In the genomic region with DNA sequence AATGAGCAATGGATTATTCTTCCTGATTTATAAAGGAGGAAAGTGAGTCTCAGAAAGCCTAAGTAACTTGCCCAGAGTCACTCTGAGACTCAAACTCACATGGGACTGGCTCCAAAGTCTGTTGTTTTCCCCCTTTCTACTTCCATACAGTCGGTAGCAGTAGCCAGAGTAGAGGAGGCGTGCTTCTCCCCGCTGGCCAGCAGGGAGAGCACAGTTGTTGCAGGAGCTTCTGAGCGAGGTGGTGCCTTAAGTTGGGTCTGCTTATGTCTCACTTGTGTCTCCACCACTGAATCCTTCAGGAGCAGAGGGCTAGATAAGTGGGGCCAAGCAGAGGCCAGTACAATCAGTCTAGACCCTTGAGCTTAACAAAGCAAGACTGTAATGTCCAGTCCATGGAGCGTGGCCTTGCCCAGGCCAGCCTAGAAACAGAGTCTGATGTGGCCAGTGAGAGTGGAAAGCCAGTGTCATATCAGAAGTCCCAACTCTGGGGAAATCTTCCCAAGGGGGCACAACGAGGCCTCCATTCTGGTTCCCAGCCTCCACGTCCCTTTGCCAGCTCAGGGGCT, we compare ENCODE assay signal across 10 cellular contexts.
DNase-seq lines count a peak whose midpoint lies in the region; ATAC-seq and TF ChIP-seq lines count a peak whose summit lies in the region.
"Had no signal": no experiment of that assay in that cellular context is flagged by ENCODE, and none has a peak within 500 bp of the region (broad histone marks: within the 10 kb centered on the region; RNA-seq: fewer than 3 reads in every experiment).

No MANE protein-coding gene starts in this region.

- peak; percentile 26 for TF ChIP-seq CTCF in activated CD8-positive, alpha-beta T cell treated with anti-CD3 and anti-CD28 coated beads for 36 hours (IDR thresholded peaks at IDR 0.05)
- TF ChIP-seq CTCF in foreskin keratinocyte (conservative IDR thresholded peaks at IDR 0.05) = peak; percentile 39
- peak; percentile 32 to 39 for TF ChIP-seq CTCF in tibial artery (IDR thresholded peaks at IDR 0.05)

- H3K4me1 Mint-ChIP-seq in activated CD8-positive, alpha-beta T cell treated with anti-CD3 and anti-CD28 coated beads for 36 hours (ENCODE audit: low read depth) = no peaks in the 10 kb centered on the region
- no peaks in the 10 kb centered on the region for H3K4me1 Mint-ChIP-seq in activated CD8-positive, alpha-beta T cell treated with anti-CD3 and anti-CD28 coated beads, Interleukin-2, amount 10 ng/mL, durations not matched to agents 7 days and 5 days (ENCODE audit: low read depth)

- H3K27ac Mint-ChIP-seq in activated CD8-positive, alpha-beta T cell treated with anti-CD3 and anti-CD28 coated beads for 36 hours = no peak overlapping the region
- no peak overlapping the region for H3K27ac Mint-ChIP-seq in activated CD8-positive, alpha-beta T cell treated with anti-CD3 and anti-CD28 coated beads, Interleukin-2, amount 10 ng/mL, durations not matched to agents 7 days and 5 days

- no peak for DNase-seq in activated CD8-positive, alpha-beta T cell treated with anti-CD3 and anti-CD28 coated beads for 36 hours
- no peak for DNase-seq in activated CD8-positive, alpha-beta T cell treated with anti-CD3 and anti-CD28 coated beads, Interleukin-2, amount 10 ng/mL, durations not matched to agents 7 days and 5 days
- DNase-seq in NT2/D1 (ENCODE audit: low read depth, low spot score) (peak; percentile 36), foreskin keratinocyte (no peak), tibial artery (no peak), MV-4-11 (lab: John Stamatoyannopoulos, UW) (no peak), 8988T (no peak), activated gamma-delta T cell (lab: John Stamatoyannopoulos, UW) (no peak)
- DNase-seq: activated T-cell treated with anti-CD3 and anti-CD28 coated beads, Interleukin-2, amount 50 U/mL, for 1 hour; nucleus accumbens had no signal

- H3K9me3 ChIP-seq in NT2/D1 (ENCODE audit: insufficient read depth, low read length) (no peaks in the 10 kb centered on the region), tibial artery (no peaks in the 10 kb centered on the region)

- no peaks in the 10 kb centered on the region for H3K4me1 ChIP-seq in NT2/D1 (ENCODE audit: insufficient read depth, insufficient read length)
- no peaks in the 10 kb centered on the region for H3K4me1 ChIP-seq in foreskin keratinocyte
- H3K4me1 ChIP-seq in tibial artery = no peaks in the 10 kb centered on the region

- H3K36me3 Mint-ChIP-seq in activated CD8-positive, alpha-beta T cell treated with anti-CD3 and anti-CD28 coated beads for 36 hours (ENCODE audit: low read depth) = no peaks in the 10 kb centered on the region
- H3K36me3 Mint-ChIP-seq in activated CD8-positive, alpha-beta T cell treated with anti-CD3 and anti-CD28 coated beads, Interleukin-2, amount 10 ng/mL, durations not matched to agents 7 days and 5 days (ENCODE audit: low read depth) = no peaks in the 10 kb centered on the region

- no peaks in the 10 kb centered on the region for H3K36me3 ChIP-seq in NT2/D1 (ENCODE audit: insufficient read depth, insufficient read length, low read length)
- no peaks in the 10 kb centered on the region for H3K36me3 ChIP-seq in tibial artery

- H3K4me3 ChIP-seq in NT2/D1 (ENCODE audit: insufficient read length, low read depth) (no peak overlapping the region), tibial artery (no peak overlapping the region)

- CTCF ChIA-PET in activated CD8-positive, alpha-beta T cell treated with anti-CD3 and anti-CD28 coated beads for 36 hours (lab: Charles Lee) = interaction anchor here (2.8 kb wide), 1 partner anchor 21 kb away, joined by 10 read pairs; no protein-coding TSS in a partner anchor
- CTCF ChIA-PET in activated CD8-positive, alpha-beta T cell treated with anti-CD3 and anti-CD28 coated beads, Interleukin-2, amount 10 ng/mL, durations not matched to agents 7 days and 5 days (lab: Charles Lee) = no interaction called here

- intact Hi-C loops in activated CD8-positive, alpha-beta T cell treated with anti-CD3 and anti-CD28 coated beads for 36 hours (cut with micrococcal nuclease) = no loop called here
- intact Hi-C loops in tibial artery (cut with DNase I; ENCODE audit: low total_unique reads) = no loop called here

- no peaks in the 10 kb centered on the region for H3K9me3 Mint-ChIP-seq in activated CD8-positive, alpha-beta T cell treated with anti-CD3 and anti-CD28 coated beads for 36 hours
- no peaks in the 10 kb centered on the region for H3K9me3 Mint-ChIP-seq in activated CD8-positive, alpha-beta T cell treated with anti-CD3 and anti-CD28 coated beads, Interleukin-2, amount 10 ng/mL, durations not matched to agents 7 days and 5 days (ENCODE audit: insufficient read depth)

- ATAC-seq in activated CD8-positive, alpha-beta T cell treated with anti-CD3 and anti-CD28 coated beads for 36 hours = no peak
- ATAC-seq in activated CD8-positive, alpha-beta T cell treated with anti-CD3 and anti-CD28 coated beads, Interleukin-2, amount 10 ng/mL, durations not matched to agents 7 days and 5 days = no peak
- ATAC-seq in foreskin keratinocyte = no peak

- no peaks in the 10 kb centered on the region for H3K27me3 Mint-ChIP-seq in activated CD8-positive, alpha-beta T cell treated with anti-CD3 and anti-CD28 coated beads for 36 hours
- peaks cover 3% of the 10 kb centered on the region for H3K27me3 Mint-ChIP-seq in activated CD8-positive, alpha-beta T cell treated with anti-CD3 and anti-CD28 coated beads, Interleukin-2, amount 10 ng/mL, durations not matched to agents 7 days and 5 days (ENCODE audit: low read depth)

- no peaks in the 10 kb centered on the region for H3K27me3 ChIP-seq in NT2/D1 (ENCODE audit: insufficient read depth, insufficient read length)
- no peaks in the 10 kb centered on the region for H3K27me3 ChIP-seq in foreskin keratinocyte
- no peaks in the 10 kb centered on the region for H3K27me3 ChIP-seq in tibial artery

- H3K27ac ChIP-seq in foreskin keratinocyte = no peak overlapping the region
- H3K27ac ChIP-seq in tibial artery = no peak overlapping the region

- no peak overlapping the region for H3K9ac ChIP-seq in NT2/D1 (ENCODE audit: insufficient read length, low read depth)

- POLR2A ChIA-PET in activated CD8-positive, alpha-beta T cell treated with anti-CD3 and anti-CD28 coated beads for 36 hours (lab: Charles Lee) = no interaction called here
- POLR2A ChIA-PET in activated CD8-positive, alpha-beta T cell treated with anti-CD3 and anti-CD28 coated beads, Interleukin-2, amount 10 ng/mL, durations not matched to agents 7 days and 5 days (lab: Charles Lee) = no interaction called here

- H3K4me3 Mint-ChIP-seq in activated CD8-positive, alpha-beta T cell treated with anti-CD3 and anti-CD28 coated beads for 36 hours = no peak overlapping the region
- H3K4me3 Mint-ChIP-seq in activated CD8-positive, alpha-beta T cell treated with anti-CD3 and anti-CD28 coated beads, Interleukin-2, amount 10 ng/mL, durations not matched to agents 7 days and 5 days = no peak overlapping the region
